Comparison of ENCODE assay signal across 1 cellular context in genomic region chr9:35792826-35793225, GRCh38.
TF ChIP-seq lines count a peak whose summit lies in the region.

No MANE protein-coding gene starts in this region.

TF ChIP-seq in GM23338, 12 proteins besides CTCF, POLR2A, EP300 and RAD21:
- TF ChIP-seq ZNF114 (CRISPR knock-in tag; IDR thresholded peaks at IDR 0.05) (no peak), ZNF462 (CRISPR knock-in tag; IDR thresholded peaks at IDR 0.05) (no peak), STAT1 (IDR thresholded peaks at IDR 0.05; ENCODE audit: unreplicated experiment) (no peak), EZH2 (IDR thresholded peaks at IDR 0.05; ENCODE audit: low read depth, unreplicated experiment) (no peak), EZH2phosphoT487 (IDR thresholded peaks at IDR 0.05; ENCODE audit: unreplicated experiment) (no peak), JUNB (IDR thresholded peaks at IDR 0.05; ENCODE audit: unreplicated experiment) (no peak), POLR2AphosphoS5 (IDR thresholded peaks at IDR 0.05; ENCODE audit: low read depth) (no peak), ETS1 (IDR thresholded peaks at IDR 0.05) (no peak), CREB1 (CRISPR knock-in tag; IDR thresholded peaks at IDR 0.05; ENCODE audit: low read depth) (no peak), NANOG (IDR thresholded peaks at IDR 0.05; ENCODE audit: borderline replicate concordance) (no peak), REST (IDR thresholded peaks at IDR 0.05; ENCODE audit: unreplicated experiment) (no peak), ZNF331 (CRISPR knock-in tag; IDR thresholded peaks at IDR 0.05; ENCODE audit: low read depth) (no peak)
